21 cellular contexts compared by ENCODE assay signal in the genomic region with DNA sequence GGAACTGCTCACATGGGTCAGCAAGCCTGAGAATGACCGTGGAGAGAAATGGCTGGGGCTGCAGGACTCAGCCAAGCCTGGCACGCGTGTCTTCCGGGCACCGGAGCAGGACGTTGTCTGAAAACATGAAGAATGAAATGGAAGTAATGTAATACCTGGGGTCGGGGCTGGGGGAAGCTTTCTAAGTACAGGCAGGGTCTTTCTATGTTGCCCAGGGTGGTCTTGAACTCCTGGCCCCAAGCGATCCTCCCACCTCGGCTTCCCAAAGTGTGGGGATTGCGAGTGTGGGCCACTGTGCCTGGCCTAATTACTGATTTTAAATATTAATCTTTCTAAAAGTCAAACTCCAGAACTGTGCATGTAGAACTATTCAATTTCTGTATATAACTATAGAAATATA.
"Had no signal": no experiment of that assay in that cellular context is flagged by ENCODE, and none has a peak within 500 bp of the region (broad histone marks: within the 10 kb centered on the region; RNA-seq: fewer than 3 reads in every experiment).

No MANE protein-coding gene starts in this region.

- H3K4me1 ChIP-seq: esophagus squamous epithelium had no signal

- H3K27me3 Mint-ChIP-seq: activated CD4-positive, alpha-beta T cell treated with anti-CD3 and anti-CD28 coated beads for 36 hours; activated T-cell treated with anti-CD3 and anti-CD28 coated beads, Interleukin-2, amount 50 U/mL, for 24 hours; central memory CD8-positive, alpha-beta T cell; dendritic cell treated with granulocyte-macrophage colony-stimulating factor and Interleukin-4, amounts not matched to agents 40 ng/mL and 50 ng/mL, for 4 days; naive B cell; stimulated activated naive B cell treated with anti-CD40 and anti-IgM and Interleukin-4, amounts not matched to agents 10 μg/mL and 1 μg/mL and 100 μg/mL, for 72 hours had no signal

- H3K27ac Mint-ChIP-seq: activated CD4-positive, alpha-beta T cell treated with anti-CD3 and anti-CD28 coated beads for 36 hours; activated naive CD4-positive, alpha-beta T cell treated with anti-CD3 and anti-CD28 coated beads, Interleukin-2, amount 50 U/mL, for 72 hours; activated T-cell treated with anti-CD3 and anti-CD28 coated beads, Interleukin-2, amount 50 U/mL, for 24 hours; dendritic cell treated with granulocyte-macrophage colony-stimulating factor and Interleukin-4, amounts not matched to agents 40 ng/mL and 50 ng/mL, for 4 days; stimulated activated naive B cell treated with anti-CD40 and anti-IgM and Interleukin-4, amounts not matched to agents 10 μg/mL and 1 μg/mL and 100 μg/mL, for 72 hours had no signal

- H3K4me1 Mint-ChIP-seq: activated CD4-positive, alpha-beta T cell treated with anti-CD3 and anti-CD28 coated beads for 36 hours; central memory CD8-positive, alpha-beta T cell; naive B cell; stimulated activated naive B cell treated with anti-CD40 and anti-IgM and Interleukin-4, amounts not matched to agents 10 μg/mL and 1 μg/mL and 100 μg/mL, for 72 hours had no signal

- H3K27me3 ChIP-seq: esophagus squamous epithelium, stomach, thyroid gland had no signal

- H3K4me3 ChIP-seq: esophagus squamous epithelium, left ventricle myocardium inferior, lung, stomach, thyroid gland had no signal

- H3K36me3 ChIP-seq: left ventricle myocardium inferior, stomach, thyroid gland had no signal

- DNase-seq: activated CD4-positive, alpha-beta T cell treated with anti-CD3 and anti-CD28 coated beads for 36 hours; activated CD4-positive, CD25-positive, alpha-beta regulatory T cell; activated CD8-positive, alpha-beta memory T cell treated with anti-CD3 and anti-CD28 coated beads, Interleukin-2, amount 50 U/mL, for 4 hours; activated gamma-delta T cell treated with Interleukin-2 at 50 U/mL for 16 hours; activated T-cell treated with anti-CD3 and anti-CD28 coated beads, Interleukin-2, amount 50 U/mL, for 24 hours; esophagus squamous epithelium; foreskin melanocyte; left ventricle myocardium inferior; naive B cell; nucleus accumbens; right cardiac atrium; stimulated activated CD4-positive, alpha-beta T cell treated with anti-CD3 and anti-CD28 coated beads, Interleukin-15, amount 100 ng/mL, for 24 hours; stimulated activated CD4-positive, alpha-beta T cell treated with anti-CD3 and anti-CD28 coated beads, Interleukin-2, amount 100 ng/mL, for 24 hours; stimulated activated naive B cell treated with anti-CD40 and anti-IgM and Interleukin-4, amounts not matched to agents 10 μg/mL and 1 μg/mL and 100 μg/mL, for 72 hours; stomach; thyroid gland had no signal

- H3K9me3 Mint-ChIP-seq: activated naive CD4-positive, alpha-beta T cell treated with anti-CD3 and anti-CD28 coated beads, Interleukin-2, amount 50 U/mL, for 72 hours; activated T-cell treated with anti-CD3 and anti-CD28 coated beads, Interleukin-2, amount 50 U/mL, for 24 hours; central memory CD8-positive, alpha-beta T cell; dendritic cell treated with granulocyte-macrophage colony-stimulating factor and Interleukin-4, amounts not matched to agents 40 ng/mL and 50 ng/mL, for 4 days; naive B cell; stimulated activated naive B cell treated with anti-CD40 and anti-IgM and Interleukin-4, amounts not matched to agents 10 μg/mL and 1 μg/mL and 100 μg/mL, for 72 hours had no signal

- H3K27ac ChIP-seq: esophagus squamous epithelium, left ventricle myocardium inferior, stomach, thyroid gland had no signal

- ATAC-seq: activated CD4-positive, alpha-beta T cell treated with anti-CD3 and anti-CD28 coated beads for 36 hours; activated naive CD4-positive, alpha-beta T cell treated with anti-CD3 and anti-CD28 coated beads, Interleukin-2, amount 50 U/mL, for 72 hours; right cardiac atrium; stimulated activated naive B cell treated with anti-CD40 and anti-IgM and Interleukin-4, amounts not matched to agents 10 μg/mL and 1 μg/mL and 100 μg/mL, for 72 hours had no signal

- H3K4me3 Mint-ChIP-seq: activated CD4-positive, alpha-beta T cell treated with anti-CD3 and anti-CD28 coated beads for 36 hours; activated T-cell treated with anti-CD3 and anti-CD28 coated beads, Interleukin-2, amount 50 U/mL, for 24 hours; central memory CD8-positive, alpha-beta T cell; dendritic cell treated with granulocyte-macrophage colony-stimulating factor and Interleukin-4, amounts not matched to agents 40 ng/mL and 50 ng/mL, for 4 days; naive B cell; stimulated activated naive B cell treated with anti-CD40 and anti-IgM and Interleukin-4, amounts not matched to agents 10 μg/mL and 1 μg/mL and 100 μg/mL, for 72 hours had no signal

- H3K9me3 ChIP-seq: esophagus squamous epithelium, left ventricle myocardium inferior, stomach, thyroid gland had no signal

- FAIRE-seq: bronchial epithelial cell had no signal
